8 cellular contexts compared by ENCODE assay signal in the genomic region with DNA sequence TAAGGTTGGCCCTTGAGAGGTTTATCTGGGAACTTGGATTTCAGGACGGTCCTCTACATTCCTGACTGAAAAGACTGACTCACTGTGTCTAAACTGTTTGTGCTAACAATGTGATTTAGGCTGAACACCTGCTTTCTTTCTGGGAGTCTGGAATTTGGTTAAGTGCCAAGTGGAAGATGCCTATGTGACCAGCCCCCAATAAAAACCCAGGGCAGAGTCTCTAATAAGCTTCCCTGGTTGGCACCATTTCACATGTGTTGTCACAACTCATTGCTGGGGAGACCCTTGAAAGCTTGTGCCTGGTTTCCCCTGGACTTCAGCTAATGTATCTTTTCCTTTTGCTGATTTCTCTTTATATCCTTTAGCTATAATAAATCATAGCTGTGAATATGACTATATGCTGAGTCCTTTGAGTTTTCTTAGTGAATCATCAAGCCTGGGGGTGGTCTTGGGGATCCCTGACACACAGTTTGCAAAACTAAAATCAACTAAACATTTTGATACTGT. TPM values are rescaled to one million over a fixed set of nuclear protein-coding genes. Genes with fewer than 3 reads are reported as not detected.
DNase-seq lines count a peak whose midpoint lies in the region; ATAC-seq, FAIRE-seq and TF ChIP-seq lines count a peak whose summit lies in the region.

No MANE protein-coding gene starts in this region.

- H3K36me3 Mint-ChIP-seq in CD8-positive, alpha-beta T cell = peaks cover 5% of the 10 kb centered on the region

- FAIRE-seq in RCC 7860 (lab: Jason Lieb, UNC) = no peak

- POLR2A ChIA-PET in CD8-positive, alpha-beta T cell (lab: Charles Lee) = no interaction called here

- peaks cover 15% of the 10 kb centered on the region for H3K4me1 Mint-ChIP-seq in CD8-positive, alpha-beta T cell (ENCODE audit: low read depth)

- 27% methylated on average over 1 of the region's 1 CpG for WGBS in right cardiac atrium
- WGBS in stomach, 5 donors = 20 to 31% (median 30%) methylated on average over 1 of the region's 1 CpG

- H3K27ac Mint-ChIP-seq in CD8-positive, alpha-beta T cell = no peak overlapping the region

- ATAC-seq in right cardiac atrium = no peak
- ATAC-seq in CD8-positive, alpha-beta T cell = no peak
- ATAC-seq in GM18858 (IDR thresholded peaks at IDR 0.05; ENCODE audit: unreplicated experiment) = no peak

- TF ChIP-seq EP300 in stomach (IDR thresholded peaks at IDR 0.05) = no peak

- TF ChIP-seq CTCF in cardiac muscle cell (IDR thresholded peaks at IDR 0.05; ENCODE audit: low read depth, low read length) = no peak
- TF ChIP-seq CTCF in fibroblast of pulmonary artery (IDR thresholded peaks at IDR 0.05; ENCODE audit: low read length, missing control alignments) = no peak
- no peak for TF ChIP-seq CTCF in stomach (IDR thresholded peaks at IDR 0.05)
- TF ChIP-seq CTCF in CD8-positive, alpha-beta T cell (IDR thresholded peaks at IDR 0.05) = no peak

- peak; percentile 30 to 72 for DNase-seq in cardiac muscle cell (ENCODE audit: low read depth in 1 of 2, low spot score in 1 of 2)
- no peak for DNase-seq in right cardiac atrium
- peak; percentile 49 for DNase-seq in RCC 7860 (ENCODE audit: low spot score)
- peak; percentile 53 for DNase-seq in fibroblast of pulmonary artery (ENCODE audit: low read depth)
- no peak for DNase-seq in stomach
- DNase-seq in CD8-positive, alpha-beta T cell = no peak
- DNase-seq in HPDE6-E6E7 (ENCODE audit: extremely low spot score) = no peak

- H3K9me3 Mint-ChIP-seq in CD8-positive, alpha-beta T cell = no peaks in the 10 kb centered on the region

- no peak overlapping the region for H3K4me3 Mint-ChIP-seq in CD8-positive, alpha-beta T cell

- peaks cover 13% of the 10 kb centered on the region for H3K4me1 ChIP-seq in cardiac muscle cell (ENCODE audit: low read depth)
- H3K4me1 ChIP-seq in right cardiac atrium (ENCODE audit: control insufficient read depth, insufficient read depth, low read length) = no peaks in the 10 kb centered on the region
- peaks cover 0 to 11% (median 5%) of the 10 kb centered on the region in 4 donors for H3K4me1 ChIP-seq in stomach
- no peaks in the 10 kb centered on the region for H3K4me1 ChIP-seq in CD8-positive, alpha-beta T cell (ENCODE audit: insufficient read depth, low read length)

- H3K27me3 Mint-ChIP-seq in CD8-positive, alpha-beta T cell (ENCODE audit: low read depth) = no peaks in the 10 kb centered on the region

- H3K27me3 ChIP-seq in cardiac muscle cell = no peaks in the 10 kb centered on the region
- H3K27me3 ChIP-seq in right cardiac atrium (ENCODE audit: control insufficient read depth, insufficient read depth) = no peaks in the 10 kb centered on the region
- no peaks in the 10 kb centered on the region for H3K27me3 ChIP-seq in stomach
- no peaks in the 10 kb centered on the region for H3K27me3 ChIP-seq in CD8-positive, alpha-beta T cell (ENCODE audit: insufficient read depth, low read length)

- H3K27ac ChIP-seq in cardiac muscle cell (peak overlapping the region; percentile 82), right cardiac atrium (ENCODE audit: low read length) (no peak overlapping the region), stomach (no peak overlapping the region)
- H3K27ac ChIP-seq in CD8-positive, alpha-beta T cell (ENCODE audit: low read depth, low read length) = no peak overlapping the region

- H3K9me3 ChIP-seq in cardiac muscle cell (ENCODE audit: low read depth) (no peaks in the 10 kb centered on the region), right cardiac atrium (ENCODE audit: control insufficient read depth, low read length) (no peaks in the 10 kb centered on the region), stomach (no peaks in the 10 kb centered on the region)
- no peaks in the 10 kb centered on the region for H3K9me3 ChIP-seq in CD8-positive, alpha-beta T cell (ENCODE audit: low read length)

- no peak for TF ChIP-seq POLR2A in stomach (IDR thresholded peaks at IDR 0.05)

- CTCF ChIA-PET in CD8-positive, alpha-beta T cell (lab: Charles Lee) = no interaction called here

- intact Hi-C loops in right cardiac atrium (cut with DNase I) = no loop called here
- intact Hi-C loops in stomach (cut with DNase I; ENCODE audit: low total_unique reads) = no loop called here
- intact Hi-C loops in CD8-positive, alpha-beta T cell (cut with DNase I, micrococcal nuclease) = no loop called here

- no peaks in the 10 kb centered on the region for H3K36me3 ChIP-seq in cardiac muscle cell
- H3K36me3 ChIP-seq in stomach = no peaks in the 10 kb centered on the region
- no peaks in the 10 kb centered on the region for H3K36me3 ChIP-seq in CD8-positive, alpha-beta T cell (ENCODE audit: insufficient read depth, low read length)

- H3K4me3 ChIP-seq in cardiac muscle cell = no peak overlapping the region
- no peak overlapping the region for H3K4me3 ChIP-seq in right cardiac atrium (ENCODE audit: low read length)
- no peak overlapping the region for H3K4me3 ChIP-seq in fibroblast of pulmonary artery (replicated peaks; ENCODE audit: low read depth, low read length)
- no peak overlapping the region for H3K4me3 ChIP-seq in stomach
- no peak overlapping the region for H3K4me3 ChIP-seq in CD8-positive, alpha-beta T cell (ENCODE audit: low read depth, low read length)

RNA-seq across cellular contexts. Expression of a gene that starts 55.1 kb away (rescaled TPM):
- total RNA-seq in cardiac muscle cell (not detected in 2 replicates), right cardiac atrium (under 1 TPM in 3 of 4 donors, not detected in 1; 0.14 to 0.53 (median 0.49) TPM), stomach (under 1 TPM in 3 of 5 donors, not detected in 2; under 0.01 to 0.37 (median 0.29) TPM)
- polyA plus RNA-seq in cardiac muscle cell (0.11 and 0.40 TPM in 2 replicates), right cardiac atrium (0.02 TPM), stomach (under 1 TPM in 2 of 3 donors, not detected in 1; 0.18 to 0.25 TPM)
- total RNA-seq in CD8-positive, alpha-beta T cell = not detected

Comparison
In these comparisons a context has a peak if more than half of its experiments do, and no peak if none do; other contexts are left out.
1. DNase-seq: peak in cardiac muscle cell (2 of 2), RCC 7860 (single experiment) and fibroblast of pulmonary artery (single experiment); none in right cardiac atrium (0 of 3), stomach (single experiment), CD8-positive, alpha-beta T cell (0 of 7) and HPDE6-E6E7 (single experiment).